In the genomic region with DNA sequence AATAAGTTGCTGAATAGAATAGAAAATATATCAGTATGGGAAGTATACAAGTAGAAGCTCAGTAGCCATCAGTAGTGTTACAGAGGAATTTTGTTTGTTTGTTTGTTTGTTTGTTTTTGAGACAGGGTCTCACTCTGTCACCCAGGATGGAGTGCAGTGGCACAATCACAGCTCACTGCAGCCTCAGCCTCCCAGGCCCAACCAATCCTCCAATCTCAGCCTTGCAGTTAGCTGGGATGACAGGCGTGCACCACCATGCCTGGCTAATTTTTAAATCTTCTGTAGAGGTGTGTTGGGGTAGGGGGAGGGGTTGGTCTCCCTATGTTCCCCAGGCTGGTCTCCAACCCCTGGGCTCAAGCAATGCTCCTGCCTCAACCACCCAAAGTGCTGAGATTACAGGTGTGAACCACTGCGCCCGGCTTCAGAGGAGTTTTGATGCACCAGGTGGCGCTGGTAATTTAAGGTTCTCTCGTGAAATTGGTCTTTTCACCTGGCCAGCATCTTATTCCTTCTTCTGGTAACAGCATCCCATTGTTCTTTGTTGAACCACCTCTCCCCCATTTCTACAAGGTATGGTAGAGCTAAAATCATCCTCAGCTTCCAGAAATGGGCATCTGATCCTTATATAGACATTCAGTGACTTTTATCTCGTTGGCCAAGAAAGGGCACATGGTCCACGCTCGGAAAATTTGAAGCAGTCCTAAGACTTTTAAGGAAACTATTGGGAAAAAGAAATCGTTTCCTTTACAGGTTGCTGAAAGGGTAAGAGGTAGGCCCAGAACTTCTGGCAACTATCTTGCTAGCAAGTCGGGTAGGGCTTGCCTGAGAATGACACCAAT, we compare ENCODE assay signal across 8 cellular contexts.
DNase-seq lines count a peak whose midpoint lies in the region; ATAC-seq, FAIRE-seq and TF ChIP-seq lines count a peak whose summit lies in the region.

No MANE protein-coding gene starts in this region.

- TF ChIP-seq CTCF in A673 (conservative IDR thresholded peaks at IDR 0.05; ENCODE audit: low read depth, low read length) (peak; percentile 38; the same call in 1 of the 2 replicates), bronchial epithelial cell (IDR thresholded peaks at IDR 0.05; ENCODE audit: insufficient read depth, low read length, severe bottlenecking) (peak; percentile 67), nephron progenitor cell (IDR thresholded peaks at IDR 0.05) (peak; percentile 19)

- intact Hi-C loops in A673 (cut with micrococcal nuclease; ENCODE audit: unreplicated experiment): no loop called here

- POLR2A ChIA-PET in A673 (lab: Charles Lee; ENCODE audit: low non-redundant PET): no interaction called here

- no peaks in the 10 kb centered on the region for H3K4me1 Mint-ChIP-seq in nephron progenitor cell

- H3K36me3 ChIP-seq in A673 (ENCODE audit: insufficient read depth, low read length, poor library complexity, severe bottlenecking) (no peaks in the 10 kb centered on the region), bronchial epithelial cell (ENCODE audit: control insufficient read depth, insufficient read depth, low read length) (no peaks in the 10 kb centered on the region)

- DNase-seq in A673 (ENCODE audit: low spot score) (no peak), bronchial epithelial cell (ENCODE audit: low read depth) (peak; percentile 53), nephron progenitor cell (peak; percentile 16)
- peak; percentile 18 to 40 (median 30) for DNase-seq in activated CD4-positive, CD25-positive, alpha-beta regulatory T cell (lab: John Stamatoyannopoulos, UW)

- no peaks in the 10 kb centered on the region for H3K4me1 ChIP-seq in A673 (ENCODE audit: insufficient read depth, low read length, poor library complexity, severe bottlenecking)

- H3K27ac ChIP-seq in A673 (ENCODE audit: low read depth, low read length, poor library complexity, severe bottlenecking): no peak overlapping the region

- no TSS peak for BruUV-seq in A673 (replicated peaks; lab: Mats Ljungman, UMichigan)

- CTCF ChIA-PET in A673 (lab: Charles Lee): no interaction called here

- H3K4me3 ChIP-seq in A673 (ENCODE audit: low read depth, low read length, poor library complexity, severe bottlenecking) (no peak overlapping the region), bronchial epithelial cell (ENCODE audit: low read depth, low read length) (no peak overlapping the region)

- ATAC-seq in GM19035 (IDR thresholded peaks at IDR 0.05; ENCODE audit: unreplicated experiment): peak; percentile 75
- ATAC-seq in HG03571 (IDR thresholded peaks at IDR 0.05; ENCODE audit: unreplicated experiment): peak; percentile 61
- ATAC-seq in GM21576 (IDR thresholded peaks at IDR 0.05; ENCODE audit: unreplicated experiment): no peak
- no peak for ATAC-seq in GM18873 (IDR thresholded peaks at IDR 0.05; ENCODE audit: low FRiP score, unreplicated experiment)

- H3K27me3 Mint-ChIP-seq in nephron progenitor cell (ENCODE audit: low read depth, poor library complexity): peaks cover 16% of the 10 kb centered on the region

- peaks cover 18% of the 10 kb centered on the region for H3K9me3 Mint-ChIP-seq in nephron progenitor cell

- H3K4me3 Mint-ChIP-seq in nephron progenitor cell: no peak overlapping the region

- peaks cover 5% of the 10 kb centered on the region for H3K36me3 Mint-ChIP-seq in nephron progenitor cell (ENCODE audit: low read depth)

- H3K9me3 ChIP-seq in A673 (ENCODE audit: low read depth, low read length, poor library complexity, severe bottlenecking): no peaks in the 10 kb centered on the region

- H3K27ac Mint-ChIP-seq in nephron progenitor cell: no peak overlapping the region

- H3K27me3 ChIP-seq in A673 (replicated peaks; ENCODE audit: insufficient read depth, low read depth, low read length, poor library complexity): no peaks in the 10 kb centered on the region
- no peaks in the 10 kb centered on the region for H3K27me3 ChIP-seq in bronchial epithelial cell (ENCODE audit: control insufficient read depth, insufficient read depth, low read length)

- FAIRE-seq in bronchial epithelial cell (lab: Jason Lieb, UNC): no peak

Comparison
In these comparisons a context has a peak if more than half of its experiments do, and no peak if none do; other contexts are left out.
1. ATAC-seq: peak in GM19035 (single experiment) and HG03571 (single experiment); none in GM21576 (single experiment) and GM18873 (single experiment).
2. Peak in every context shown above with its lines, with median percentiles within 50 percentile points of each other: CTCF ChIP-seq.